ENCODE assay signal across 18 cellular contexts in the genomic region with DNA sequence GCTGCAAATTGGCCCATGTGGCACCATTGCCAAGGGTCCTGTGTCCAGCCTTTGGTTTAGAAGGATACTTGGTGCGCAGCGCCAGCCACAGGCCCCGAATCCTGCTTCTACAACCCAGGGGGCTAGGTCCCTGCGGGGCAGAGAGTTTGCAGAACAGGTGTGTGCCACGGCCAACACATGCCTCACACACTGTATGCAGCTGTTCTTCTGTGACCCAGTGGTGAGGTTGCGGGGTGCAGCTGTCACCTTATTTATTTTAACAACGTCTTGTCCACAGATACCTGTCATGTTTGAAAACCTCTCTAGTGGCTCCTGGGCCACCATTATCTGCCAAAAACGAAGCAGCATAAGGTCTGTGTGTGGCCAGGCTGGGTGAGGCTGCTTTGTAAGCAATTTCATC. TPM values are rescaled to one million over a fixed set of nuclear protein-coding genes. Genes with fewer than 3 reads are reported as not detected.
"Had no signal": no experiment of that assay in that cellular context is flagged by ENCODE, and none has a peak within 500 bp of the region (broad histone marks: within the 10 kb centered on the region; RNA-seq: fewer than 3 reads in every experiment).

No MANE protein-coding gene starts in this region.

- DNase-seq: activated CD4-positive, alpha-beta memory T cell treated with anti-CD3 and anti-CD28 coated beads for 36 hours; activated CD4-positive, alpha-beta T cell treated with anti-CD3 and anti-CD28 coated beads for 36 hours; activated gamma-delta T cell; activated T-cell treated with anti-CD3 and anti-CD28 coated beads, Interleukin-2, amount 50 U/mL, for 48 hours; amniotic stem cell; caudate nucleus; colonic mucosa; midbrain; ovary; stimulated activated CD4-positive, alpha-beta T cell treated with anti-CD3 and anti-CD28 coated beads, Interleukin-1b, Interleukin-23, amount 100 ng/mL, for 48 hours; WERI-Rb-1 had no signal

- H3K36me3 ChIP-seq: colonic mucosa, neural progenitor cell, ovary, thoracic aorta, WERI-Rb-1 had no signal

- H3K4me3 Mint-ChIP-seq: activated CD4-positive, alpha-beta memory T cell treated with anti-CD3 and anti-CD28 coated beads for 36 hours; activated CD4-positive, alpha-beta T cell treated with anti-CD3 and anti-CD28 coated beads for 36 hours; activated naive CD8-positive, alpha-beta T cell; neural progenitor cell had no signal

- H2AFZ ChIP-seq: neural progenitor cell had no signal

- H3K27me3 ChIP-seq: colonic mucosa, neural progenitor cell, ovary had no signal

- H3K9me3 ChIP-seq: colonic mucosa, ovary, thoracic aorta had no signal

- H3K4me1 ChIP-seq: colonic mucosa, neural progenitor cell had no signal

- H3K27ac ChIP-seq: colonic mucosa, neural progenitor cell, ovary, thoracic aorta, WERI-Rb-1 had no signal

- ATAC-seq: activated CD4-positive, alpha-beta T cell treated with anti-CD3 and anti-CD28 coated beads for 36 hours; left colon; sciatic nerve had no signal

- H3K4me3 ChIP-seq: colonic mucosa, neural progenitor cell, ovary, thoracic aorta had no signal

- H3K4me2 ChIP-seq: neural progenitor cell had no signal

- H3K36me3 Mint-ChIP-seq: activated CD4-positive, alpha-beta memory T cell treated with anti-CD3 and anti-CD28 coated beads for 36 hours; activated naive CD8-positive, alpha-beta T cell; neural progenitor cell had no signal

- H3K27ac Mint-ChIP-seq: activated CD4-positive, alpha-beta memory T cell treated with anti-CD3 and anti-CD28 coated beads for 36 hours; activated CD4-positive, alpha-beta T cell treated with anti-CD3 and anti-CD28 coated beads for 36 hours; activated naive CD8-positive, alpha-beta T cell; neural progenitor cell had no signal

- H3K9ac ChIP-seq: neural progenitor cell had no signal

- H3K9me3 Mint-ChIP-seq: activated CD4-positive, alpha-beta memory T cell treated with anti-CD3 and anti-CD28 coated beads for 36 hours had no signal

RNA-seq across cellular contexts. Expression of a gene that starts 11.6 kb away (rescaled TPM):
- total RNA-seq: lung microvascular endothelial cell, pulmonary artery endothelial cell had no signal
